1 cellular context compared by ENCODE assay signal in the genomic region with DNA sequence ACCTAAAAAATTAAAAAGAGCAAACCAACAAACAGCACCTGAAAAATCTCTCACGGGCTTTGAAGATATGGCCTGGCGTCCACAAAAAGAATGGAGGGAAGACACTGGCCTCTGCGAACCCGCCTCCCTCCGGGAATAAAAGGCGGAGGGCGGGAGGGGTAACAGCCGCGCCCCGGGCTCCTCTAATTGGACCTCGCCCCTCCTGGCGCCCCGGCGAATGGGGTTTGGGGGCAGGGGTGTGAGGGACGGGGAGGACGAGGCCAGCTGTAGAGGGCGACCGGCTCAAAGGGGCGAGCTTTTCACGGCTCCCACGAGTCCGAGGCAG.
TF ChIP-seq lines count a peak whose summit lies in the region.

No MANE protein-coding gene starts in this region.

TF ChIP-seq in HEK293, 187 proteins besides CTCF, POLR2A, EP300 and RAD21 (continued from another document):
- TF ChIP-seq ZBTB6 (tag by site-specific recombination; IDR thresholded peaks at IDR 0.05) (no peak), ZSCAN5A (tag by site-specific recombination; IDR thresholded peaks at IDR 0.05) (no peak), ZSCAN30 (tag by site-specific recombination; IDR thresholded peaks at IDR 0.05) (peak; percentile 17; the same call in 1 of the 2 replicates), ZNF121 (tag by site-specific recombination; IDR thresholded peaks at IDR 0.05) (no peak), ZFP37 (tag by site-specific recombination; IDR thresholded peaks at IDR 0.05) (no peak), ZNF133 (tag by site-specific recombination; IDR thresholded peaks at IDR 0.05) (no peak), ZNF341 (tag by site-specific recombination; IDR thresholded peaks at IDR 0.05; ENCODE audit: low read depth) (peak; percentile 99), ZNF514 (tag by site-specific recombination; IDR thresholded peaks at IDR 0.05) (no peak)
- TF ChIP-seq, protein P1, sequence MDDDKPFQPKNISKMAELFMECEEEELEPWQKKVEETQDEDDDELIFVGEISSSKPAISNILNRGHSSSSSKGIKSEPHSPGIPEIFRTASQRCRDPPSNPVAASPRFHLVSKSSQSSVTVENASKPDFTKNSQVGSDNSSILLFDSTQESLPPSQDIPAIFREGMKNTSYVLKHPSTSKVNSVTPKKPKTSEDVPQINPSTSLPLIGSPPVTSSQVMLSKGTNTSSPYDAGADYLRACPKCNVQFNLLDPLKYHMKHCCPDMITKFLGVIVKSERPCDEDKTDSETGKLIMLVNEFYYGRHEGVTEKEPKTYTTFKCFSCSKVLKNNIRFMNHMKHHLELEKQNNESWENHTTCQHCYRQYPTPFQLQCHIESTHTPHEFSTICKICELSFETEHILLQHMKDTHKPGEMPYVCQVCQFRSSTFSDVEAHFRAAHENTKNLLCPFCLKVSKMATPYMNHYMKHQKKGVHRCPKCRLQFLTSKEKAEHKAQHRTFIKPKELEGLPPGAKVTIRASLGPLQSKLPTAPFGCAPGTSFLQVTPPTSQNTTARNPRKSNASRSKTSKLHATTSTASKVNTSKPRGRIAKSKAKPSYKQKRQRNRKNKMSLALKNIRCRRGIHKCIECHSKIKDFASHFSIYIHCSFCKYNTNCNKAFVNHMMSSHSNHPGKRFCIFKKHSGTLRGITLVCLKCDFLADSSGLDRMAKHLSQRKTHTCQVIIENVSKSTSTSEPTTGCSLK (tag by site-specific recombination; IDR thresholded peaks at IDR 0.05), result no peak
TF ChIP-seq in HEK293: peak in this region for 14.
